ENCODE assay signal across 1 cellular context in the genomic region with DNA sequence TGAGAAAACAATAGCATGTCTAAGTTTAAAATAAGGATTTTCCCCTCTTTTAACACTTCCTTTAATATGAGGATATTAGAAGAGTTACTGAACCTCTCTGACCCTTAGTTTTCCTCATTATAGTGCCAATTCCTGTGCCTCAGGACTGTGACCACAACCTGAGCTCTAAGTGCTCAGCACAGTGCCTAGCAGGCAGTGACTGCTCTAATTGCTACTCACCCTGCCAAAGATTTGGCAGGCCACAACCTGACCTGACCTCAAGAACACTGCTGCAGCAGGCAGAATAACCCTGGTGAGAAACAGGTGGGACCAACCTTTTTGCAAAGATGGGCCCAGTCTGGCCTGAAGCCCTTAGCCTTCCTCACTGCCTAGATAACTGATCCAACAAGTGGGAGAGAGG.
TF ChIP-seq lines count a peak whose summit lies in the region.

No MANE protein-coding gene starts in this region.

TF ChIP-seq in IMR-90, 13 proteins besides CTCF, POLR2A, EP300 and RAD21:
- no peak for TF ChIP-seq MAFK (IDR thresholded peaks at IDR 0.05; ENCODE audit: low read depth, low read length)
- TF ChIP-seq SMC3 (IDR thresholded peaks at IDR 0.05; ENCODE audit: low read depth, low read length), result no peak
- TF ChIP-seq CEBPB (IDR thresholded peaks at IDR 0.05; ENCODE audit: low read depth, low read length), result no peak
- TF ChIP-seq MAZ (IDR thresholded peaks at IDR 0.05; ENCODE audit: borderline replicate concordance, low read depth, low read length), result no peak
- no peak for TF ChIP-seq FOS (IDR thresholded peaks at IDR 0.05; ENCODE audit: low read depth, low read length)
- no peak for TF ChIP-seq MXI1 (IDR thresholded peaks at IDR 0.05; ENCODE audit: borderline replicate concordance, low read depth, low read length)
- TF ChIP-seq RCOR1 (IDR thresholded peaks at IDR 0.05; ENCODE audit: insufficient replicate concordance, low read length), result no peak
- no peak for TF ChIP-seq CHD1 (IDR thresholded peaks at IDR 0.05; ENCODE audit: low read depth, low read length)
- no peak for TF ChIP-seq RFX5 (IDR thresholded peaks at IDR 0.05; ENCODE audit: low read depth, low read length)
- TF ChIP-seq, protein P1, sequence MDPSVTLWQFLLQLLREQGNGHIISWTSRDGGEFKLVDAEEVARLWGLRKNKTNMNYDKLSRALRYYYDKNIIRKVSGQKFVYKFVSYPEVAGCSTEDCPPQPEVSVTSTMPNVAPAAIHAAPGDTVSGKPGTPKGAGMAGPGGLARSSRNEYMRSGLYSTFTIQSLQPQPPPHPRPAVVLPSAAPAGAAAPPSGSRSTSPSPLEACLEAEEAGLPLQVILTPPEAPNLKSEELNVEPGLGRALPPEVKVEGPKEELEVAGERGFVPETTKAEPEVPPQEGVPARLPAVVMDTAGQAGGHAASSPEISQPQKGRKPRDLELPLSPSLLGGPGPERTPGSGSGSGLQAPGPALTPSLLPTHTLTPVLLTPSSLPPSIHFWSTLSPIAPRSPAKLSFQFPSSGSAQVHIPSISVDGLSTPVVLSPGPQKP (IDR thresholded peaks at IDR 0.05; ENCODE audit: borderline replicate concordance, low read depth, low read length), result no peak
- TF ChIP-seq BHLHE40 (IDR thresholded peaks at IDR 0.05; ENCODE audit: low read depth, low read length), result no peak
- no peak for TF ChIP-seq USF2 (IDR thresholded peaks at IDR 0.05; ENCODE audit: low read depth, low read length)
- TF ChIP-seq NFE2L2 (IDR thresholded peaks at IDR 0.05; ENCODE audit: low read depth, low read length), result no peak
